In the genomic region with DNA sequence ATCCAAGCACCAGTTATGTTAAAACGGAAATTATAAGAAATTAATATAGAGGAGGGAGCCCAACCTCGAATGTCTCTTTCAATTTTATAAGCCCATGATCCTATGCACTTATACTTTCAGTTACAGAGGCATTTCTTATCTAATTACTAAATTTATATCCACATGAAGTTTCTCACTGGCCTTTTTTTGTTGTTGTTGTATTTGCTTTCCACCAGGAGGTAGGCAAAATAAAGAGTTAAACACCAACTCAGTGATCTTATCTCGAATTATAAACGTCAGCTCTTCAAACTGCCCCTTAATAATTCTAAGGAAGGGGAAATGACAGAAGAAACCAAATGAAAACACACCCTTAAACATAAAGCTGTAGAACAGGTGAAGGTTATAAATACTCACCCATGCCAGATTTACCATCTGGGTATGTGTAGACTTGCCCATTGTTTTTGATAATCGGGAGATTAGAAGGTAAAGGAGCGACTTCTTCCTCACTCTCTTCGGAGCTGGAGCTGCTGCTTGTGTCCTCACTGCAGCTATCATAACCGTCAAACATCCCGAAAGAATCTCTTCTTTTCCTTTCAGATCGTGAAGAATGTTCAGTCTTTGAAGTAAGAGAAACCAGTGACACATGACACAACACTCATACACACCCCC, we compare ENCODE assay signal across 1 cellular context.
TF ChIP-seq lines count a peak whose summit lies in the region.

No MANE protein-coding gene starts in this region.

TF ChIP-seq in GM12891, 5 proteins besides CTCF, POLR2A, EP300 and RAD21:
- TF ChIP-seq POLR2AphosphoS5 (IDR thresholded peaks at IDR 0.05; ENCODE audit: low read depth, low read length) (no peak), POU2F2 (IDR thresholded peaks at IDR 0.05; ENCODE audit: low read depth, low read length) (no peak), PAX5 (IDR thresholded peaks at IDR 0.05; ENCODE audit: insufficient read depth, low read length, severe bottlenecking) (no peak), SPI1 (IDR thresholded peaks at IDR 0.05; ENCODE audit: low read depth, low read length) (no peak), TAF1 (IDR thresholded peaks at IDR 0.05; ENCODE audit: low read depth, low read length) (no peak)
